ENCODE assay signal across 8 cellular contexts in the genomic region with DNA sequence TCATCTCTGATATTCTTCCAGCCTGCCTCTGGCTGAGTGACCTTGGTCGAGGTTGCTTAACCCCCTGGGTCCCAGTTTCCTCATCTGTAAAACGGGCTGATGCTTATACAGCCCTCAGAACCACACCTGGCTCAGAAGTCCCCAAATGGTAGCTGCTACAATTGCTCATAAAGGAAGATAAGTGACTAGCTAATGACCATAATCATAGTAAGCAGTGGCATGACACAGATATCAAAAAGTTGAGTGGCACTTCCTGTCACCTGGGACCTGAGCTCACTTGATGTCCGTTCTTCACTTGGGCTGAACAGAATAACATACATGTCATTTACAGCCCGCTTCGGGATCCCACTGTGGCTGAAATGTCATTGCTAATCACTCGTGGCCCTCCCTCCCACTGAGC. TPM values are rescaled to one million over a fixed set of nuclear protein-coding genes. Genes with fewer than 3 reads are reported as not detected.
DNase-seq lines count a peak whose midpoint lies in the region; ATAC-seq and TF ChIP-seq lines count a peak whose summit lies in the region.

No MANE protein-coding gene starts in this region.

- no peak for ATAC-seq in psoas muscle

- no peak for DNase-seq in GM06990 (ENCODE audit: extremely low read depth, insufficient read length)
- DNase-seq in RKO (ENCODE audit: low spot score): peak; percentile 67
- DNase-seq in epithelial cell of proximal tubule (ENCODE audit: low read depth): no peak
- DNase-seq in psoas muscle: no peak
- DNase-seq in NCI-H345 treated with DMSO at 0.1 percent for 48 hours (lab: John Stamatoyannopoulos, UW; ENCODE audit: unreplicated experiment): no peak
- no peak for DNase-seq in NCI-H1105 (lab: John Stamatoyannopoulos, UW)
- no peak for DNase-seq in ovary
- DNase-seq in KBM-7: no peak

- H3K27me3 ChIP-seq in GM06990 (replicated peaks; ENCODE audit: control insufficient read depth, insufficient read depth, low read length): no peaks in the 10 kb centered on the region
- no peaks in the 10 kb centered on the region for H3K27me3 ChIP-seq in psoas muscle (ENCODE audit: insufficient read depth in 3 of 3, low read length in 2 of 3)
- no peaks in the 10 kb centered on the region for H3K27me3 ChIP-seq in ovary

- TF ChIP-seq CTCF in GM06990 (IDR thresholded peaks at IDR 0.05; ENCODE audit: insufficient read depth, low read length, poor library complexity, severe bottlenecking) (no peak), epithelial cell of proximal tubule (conservative IDR thresholded peaks at IDR 0.05; ENCODE audit: low read depth, low read length) (no peak), psoas muscle (IDR thresholded peaks at IDR 0.05) (no peak), ovary (IDR thresholded peaks at IDR 0.05) (no peak)

- H3K4me1 ChIP-seq in psoas muscle: peaks cover 18% of the 10 kb centered on the region
- H3K4me1 ChIP-seq in ovary (ENCODE audit: insufficient read depth): peaks cover 13% of the 10 kb centered on the region

- H3K9me3 ChIP-seq in psoas muscle (peaks cover 4% of the 10 kb centered on the region), ovary (no peaks in the 10 kb centered on the region)

- intact Hi-C loops in psoas muscle (cut with DNase I) (no loop called here), ovary (cut with DNase I) (no loop called here)

- in situ Hi-C loops in KBM-7 (cut with MboI; ENCODE audit: low pct_unique_long_range_greater_than_20kb, low sequenced_read_pairs): no loop called here

- peaks cover 2% of the 10 kb centered on the region; the same call in 1 of the 2 replicates for H3K36me3 ChIP-seq in GM06990 (ENCODE audit: control insufficient read depth, insufficient read depth, low read length)
- peaks cover 0 to 3% of the 10 kb centered on the region in 2 donors for H3K36me3 ChIP-seq in psoas muscle (ENCODE audit: insufficient read depth in 1 of 2, low read depth in 1 of 2)
- H3K36me3 ChIP-seq in ovary: no peaks in the 10 kb centered on the region

- TF ChIP-seq POLR2A in ovary (IDR thresholded peaks at IDR 0.05): no peak

- H3K27ac ChIP-seq in psoas muscle (peak overlapping the region; percentile 96), ovary (no peak overlapping the region)

- WGBS in psoas muscle, 3 donors: 49 to 72% (median 51%) methylated on average over 6 of the region's 6 CpGs
- 49 to 56% (median 53%) methylated on average over 6 of the region's 6 CpGs for WGBS in ovary, 3 donors

- H3K4me3 ChIP-seq in GM06990 (replicated peaks; ENCODE audit: low read depth, low read length): peak overlapping the region; percentile 93
- H3K4me3 ChIP-seq in epithelial cell of proximal tubule (ENCODE audit: low read depth, low read length): peak overlapping the region; percentile 85
- H3K4me3 ChIP-seq in psoas muscle: peak overlapping the region; percentile 94
- no peak overlapping the region for H3K4me3 ChIP-seq in ovary

- no peak for TF ChIP-seq EP300 in ovary (IDR thresholded peaks at IDR 0.05)

RNA-seq across cellular contexts. Expression of gene MGRN1, which starts 1.8 kb away (rescaled TPM):
- total RNA-seq in epithelial cell of proximal tubule: 40.6 and 41.3 TPM in 2 replicates
- total RNA-seq in psoas muscle: 10 to 100 TPM; 44.2 to 63.1 (median 59.4) TPM
- 10 to 100 TPM; 20.2 to 36.3 (median 24.6) TPM for polyA plus RNA-seq in psoas muscle
- total RNA-seq in ovary: 10 to 100 TPM; 23.2 to 94.2 (median 64.6) TPM
- 10 to 100 TPM; 21.5 to 27.9 TPM for polyA plus RNA-seq in ovary

RNA-seq across cellular contexts. Expression of gene UBALD1, which starts 11.7 kb away (rescaled TPM):
- total RNA-seq in epithelial cell of proximal tubule: 9.2 and 10.4 TPM in 2 replicates
- total RNA-seq in psoas muscle: 10 to 100 TPM; 23.0 to 47.5 (median 37.5) TPM
- 10 to 100 TPM; 13.6 to 40.2 (median 28.3) TPM for polyA plus RNA-seq in psoas muscle
- total RNA-seq in ovary: 10 to 100 TPM in 6 of 7 donors, 1 to 10 TPM in 1; 9.3 to 39.5 (median 21.4) TPM
- 10 to 100 TPM in 1 of 2 donors, under 1 TPM in 1; 0.43 to 24.0 TPM for polyA plus RNA-seq in ovary
